In genomic region chr2:46500801-46501200, GRCh38 we compare ENCODE assay signal across 15 cellular contexts. TPM values are rescaled to one million over a fixed set of nuclear protein-coding genes. Genes with fewer than 3 reads are reported as not detected.
DNase-seq lines count a peak whose midpoint lies in the region; ATAC-seq lines count a peak whose summit lies in the region.
"Had no signal": no experiment of that assay in that cellular context is flagged by ENCODE, and none has a peak within 500 bp of the region (broad histone marks: within the 10 kb centered on the region; RNA-seq: fewer than 3 reads in every experiment).

No MANE protein-coding gene starts in this region.

- H3K4me3 Mint-ChIP-seq in activated naive CD4-positive, alpha-beta T cell treated with anti-CD3 and anti-CD28 coated beads, Interleukin-2, amount 50 U/mL, for 24 hours: peak overlapping the region; percentile 44
- no peak overlapping the region for H3K4me3 Mint-ChIP-seq in T-helper 17 cell
- H3K4me3 Mint-ChIP-seq in immature natural killer cell: peak overlapping the region; percentile 44 to 94 (median 92)
- H3K4me3 Mint-ChIP-seq in stimulated activated effector memory CD8-positive, alpha-beta T cell treated with anti-CD3 and anti-CD28 coated beads, Interleukin-12 subunit alpha, Interleukin-12 subunit beta, amount 100 ng/mL, for 72 hours: peak overlapping the region; percentile 79

- H3K9me3 ChIP-seq in T-helper 17 cell (ENCODE audit: control insufficient read depth, low read length, poor library complexity, severe bottlenecking): no peaks in the 10 kb centered on the region
- H3K9me3 ChIP-seq: tibial nerve had no signal

- no peaks in the 10 kb centered on the region for H3K36me3 Mint-ChIP-seq in activated naive CD4-positive, alpha-beta T cell treated with anti-CD3 and anti-CD28 coated beads, Interleukin-2, amount 50 U/mL, for 24 hours
- H3K36me3 Mint-ChIP-seq in T-helper 17 cell (ENCODE audit: low read depth) (peaks cover 3% of the 10 kb centered on the region), immature natural killer cell (no peaks in the 10 kb centered on the region)
- H3K36me3 Mint-ChIP-seq in stimulated activated effector memory CD8-positive, alpha-beta T cell treated with anti-CD3 and anti-CD28 coated beads, Interleukin-12 subunit alpha, Interleukin-12 subunit beta, amount 100 ng/mL, for 72 hours: no peaks in the 10 kb centered on the region

- peaks cover 1% of the 10 kb centered on the region for H3K27me3 Mint-ChIP-seq in activated naive CD4-positive, alpha-beta T cell treated with anti-CD3 and anti-CD28 coated beads, Interleukin-2, amount 50 U/mL, for 24 hours
- H3K27me3 Mint-ChIP-seq in T-helper 17 cell (peaks cover 12% of the 10 kb centered on the region), immature natural killer cell (ENCODE audit: low read depth in 3 of 3) (peaks cover 5 to 7% (median 6%) of the 10 kb centered on the region in 3 donors)

- no peak for DNase-seq in activated naive CD4-positive, alpha-beta T cell treated with anti-CD3 and anti-CD28 coated beads, Interleukin-2, amount 50 U/mL, for 16 hours
- DNase-seq in T-helper 17 cell (no peak), immature natural killer cell (no peak), AG08396 (ENCODE audit: low spot score) (no peak)
- no peak for DNase-seq in stimulated activated effector memory CD8-positive, alpha-beta T cell treated with anti-CD3 and anti-CD28 coated beads, Interleukin-12 subunit alpha, Interleukin-12 subunit beta, amount 100 ng/mL, for 72 hours (ENCODE audit: low spot score in 2 of 2)

- ATAC-seq in T-helper 17 cell (no peak), HG02623 (IDR thresholded peaks at IDR 0.05; ENCODE audit: unreplicated experiment) (no peak), HG02642 (IDR thresholded peaks at IDR 0.05; ENCODE audit: poor library complexity, unreplicated experiment) (no peak)
- no peak for ATAC-seq in stimulated activated effector memory CD8-positive, alpha-beta T cell treated with anti-CD3 and anti-CD28 coated beads, Interleukin-12 subunit alpha, Interleukin-12 subunit beta, amount 100 ng/mL, for 72 hours

- H3K4me1 Mint-ChIP-seq in activated naive CD4-positive, alpha-beta T cell treated with anti-CD3 and anti-CD28 coated beads, Interleukin-2, amount 50 U/mL, for 24 hours: peaks cover 18% of the 10 kb centered on the region
- H3K4me1 Mint-ChIP-seq in T-helper 17 cell (peaks cover 13% of the 10 kb centered on the region), immature natural killer cell (peaks cover 19 to 31% of the 10 kb centered on the region in 2 donors)
- H3K4me1 Mint-ChIP-seq in stimulated activated effector memory CD8-positive, alpha-beta T cell treated with anti-CD3 and anti-CD28 coated beads, Interleukin-12 subunit alpha, Interleukin-12 subunit beta, amount 100 ng/mL, for 72 hours: peaks cover 9% of the 10 kb centered on the region

- H3K27ac Mint-ChIP-seq in activated naive CD4-positive, alpha-beta T cell treated with anti-CD3 and anti-CD28 coated beads, Interleukin-2, amount 50 U/mL, for 24 hours: no peak overlapping the region
- H3K27ac Mint-ChIP-seq in T-helper 17 cell (peak overlapping the region; percentile 98), immature natural killer cell (peak overlapping the region in 4 of 6 donors; percentile 46 to 98 (median 76))
- H3K27ac Mint-ChIP-seq in stimulated activated effector memory CD8-positive, alpha-beta T cell treated with anti-CD3 and anti-CD28 coated beads, Interleukin-12 subunit alpha, Interleukin-12 subunit beta, amount 100 ng/mL, for 72 hours: no peak overlapping the region

- H3K9me3 Mint-ChIP-seq in activated naive CD4-positive, alpha-beta T cell treated with anti-CD3 and anti-CD28 coated beads, Interleukin-2, amount 50 U/mL, for 24 hours: no peaks in the 10 kb centered on the region
- H3K9me3 Mint-ChIP-seq in immature natural killer cell: no peaks in the 10 kb centered on the region
- H3K9me3 Mint-ChIP-seq in stimulated activated effector memory CD8-positive, alpha-beta T cell treated with anti-CD3 and anti-CD28 coated beads, Interleukin-12 subunit alpha, Interleukin-12 subunit beta, amount 100 ng/mL, for 72 hours: no peaks in the 10 kb centered on the region

RNA-seq across cellular contexts. Expression of gene TMEM247, which starts 21.4 kb away (rescaled TPM):
- total RNA-seq in T-helper 17 cell: not detected
- polyA plus RNA-seq in immature natural killer cell: not detected
- total RNA-seq: Calu3; kidney epithelial cell; M059J; mononuclear cell; renal cortical epithelial cell; T-helper 1 cell treated with Interleukin-12 subunit alpha and Interleukin-12 subunit beta and Interleukin-4 antibody, amounts not matched to agents 30 ng/mL and 1 ng/mL, for 36 hours; tibial nerve had no signal

RNA-seq across cellular contexts. Expression of gene RHOQ, which starts 41.5 kb away (rescaled TPM):
- total RNA-seq in T-helper 17 cell: 10 to 100 TPM; 19.7 to 26.5 TPM
- 1 to 10 TPM; 4.2 to 5.3 (median 5.1) TPM for polyA plus RNA-seq in immature natural killer cell

RNA-seq across cellular contexts. Expression of gene ATP6V1E2, which starts 41.6 kb away (rescaled TPM):
- 10 to 100 TPM in 1 of 2 donors, 1 to 10 TPM in 1; 8.5 to 10.4 TPM for total RNA-seq in T-helper 17 cell
- 1 to 10 TPM in 2 of 3 donors, not detected in 1; 4.6 to 5.3 TPM for polyA plus RNA-seq in immature natural killer cell

Comparison
In these comparisons a context has a peak if more than half of its experiments do, and no peak if none do; other contexts are left out.
1. H3K27ac Mint-ChIP-seq: peak in T-helper 17 cell (single experiment) and immature natural killer cell (4 of 6); none in activated naive CD4-positive, alpha-beta T cell treated with anti-CD3 and anti-CD28 coated beads, Interleukin-2, amount 50 U/mL, for 24 hours (single experiment) and stimulated activated effector memory CD8-positive, alpha-beta T cell treated with anti-CD3 and anti-CD28 coated beads, Interleukin-12 subunit alpha, Interleukin-12 subunit beta, amount 100 ng/mL, for 72 hours (single experiment).